ENCODE assay signal across 14 cellular contexts in the genomic region with DNA sequence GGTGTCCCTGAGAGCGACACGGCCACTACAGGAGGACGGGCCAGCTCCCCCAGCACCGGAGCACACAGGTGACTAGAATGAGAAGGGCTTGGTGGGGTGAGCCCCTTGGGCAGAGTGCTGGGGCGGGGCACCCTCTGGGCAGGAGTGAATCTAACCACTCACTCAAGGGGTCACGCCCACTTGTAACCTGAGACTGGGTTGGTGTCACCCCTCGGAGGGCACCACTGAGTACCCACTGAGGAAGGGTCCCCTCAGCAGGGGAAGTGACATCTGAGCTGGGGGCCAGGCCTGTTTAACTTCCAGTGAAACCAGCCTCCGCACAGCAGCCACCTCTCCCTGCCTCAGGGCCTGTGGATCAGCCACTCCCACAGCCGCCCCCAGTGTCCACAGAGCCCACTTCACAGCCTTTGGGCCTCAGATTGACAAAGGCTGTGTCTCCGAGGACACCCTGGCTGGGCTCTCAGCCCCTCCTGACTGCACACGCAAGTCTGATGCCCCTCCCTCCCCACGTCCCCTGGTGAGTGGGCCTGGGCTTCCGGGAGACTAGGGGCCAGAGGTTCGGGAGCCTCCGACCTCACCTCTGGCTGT. TPM values are rescaled to one million over a fixed set of nuclear protein-coding genes. Genes with fewer than 3 reads are reported as not detected.
"Had no signal": no experiment of that assay in that cellular context is flagged by ENCODE, and none has a peak within 500 bp of the region (broad histone marks: within the 10 kb centered on the region; RNA-seq: fewer than 3 reads in every experiment).

No MANE protein-coding gene starts in this region.

- H3K4me1 ChIP-seq: parathyroid adenoma had no signal

- H3K4me3 ChIP-seq: sigmoid colon had no signal

- H3K9me3 ChIP-seq: sigmoid colon had no signal

- H3K27ac Mint-ChIP-seq: activated naive CD4-positive, alpha-beta T cell treated with anti-CD3 and anti-CD28 coated beads, Interleukin-2, amount 50 U/mL, for 24 hours; memory B cell; naive thymus-derived CD4-positive, alpha-beta T cell; stimulated activated naive B cell treated with anti-CD40 and anti-IgM and Interleukin-4, amounts not matched to agents 10 μg/mL and 1 μg/mL and 100 μg/mL, for 72 hours had no signal

- H3K27me3 Mint-ChIP-seq: activated naive CD4-positive, alpha-beta T cell treated with anti-CD3 and anti-CD28 coated beads, Interleukin-2, amount 50 U/mL, for 24 hours; memory B cell; naive thymus-derived CD4-positive, alpha-beta T cell; stimulated activated naive B cell treated with anti-CD40 and anti-IgM and Interleukin-4, amounts not matched to agents 10 μg/mL and 1 μg/mL and 100 μg/mL, for 72 hours had no signal

- H3K9me3 Mint-ChIP-seq: activated naive CD4-positive, alpha-beta T cell treated with anti-CD3 and anti-CD28 coated beads, Interleukin-2, amount 50 U/mL, for 24 hours; memory B cell; naive thymus-derived CD4-positive, alpha-beta T cell; stimulated activated naive B cell treated with anti-CD40 and anti-IgM and Interleukin-4, amounts not matched to agents 10 μg/mL and 1 μg/mL and 100 μg/mL, for 72 hours had no signal

- DNase-seq: activated CD4-positive, CD25-positive, alpha-beta regulatory T cell treated with anti-CD3 and anti-CD28 coated beads, Interleukin-2, amount 50 U/mL, for 72 hours; activated gamma-delta T cell; foreskin keratinocyte; glutamatergic neuron; naive thymus-derived CD4-positive, alpha-beta T cell; stimulated activated naive B cell treated with anti-CD40 and anti-IgM and Interleukin-4, amounts not matched to agents 10 μg/mL and 1 μg/mL and 100 μg/mL, for 72 hours had no signal

- H2AFZ ChIP-seq: parathyroid adenoma had no signal

- H3K27me3 ChIP-seq: foreskin keratinocyte, sigmoid colon had no signal

- H3K9ac ChIP-seq: parathyroid adenoma had no signal

- ATAC-seq: foreskin keratinocyte; naive thymus-derived CD4-positive, alpha-beta T cell; stimulated activated naive B cell treated with anti-CD40 and anti-IgM and Interleukin-4, amounts not matched to agents 10 μg/mL and 1 μg/mL and 100 μg/mL, for 72 hours had no signal

- H3K27ac ChIP-seq: epithelial cell of prostate, foreskin keratinocyte, parathyroid adenoma had no signal

- H3K4me3 Mint-ChIP-seq: activated naive CD4-positive, alpha-beta T cell treated with anti-CD3 and anti-CD28 coated beads, Interleukin-2, amount 50 U/mL, for 24 hours; memory B cell; naive thymus-derived CD4-positive, alpha-beta T cell; stimulated activated naive B cell treated with anti-CD40 and anti-IgM and Interleukin-4, amounts not matched to agents 10 μg/mL and 1 μg/mL and 100 μg/mL, for 72 hours had no signal

- H3K36me3 Mint-ChIP-seq: activated naive CD4-positive, alpha-beta T cell treated with anti-CD3 and anti-CD28 coated beads, Interleukin-2, amount 50 U/mL, for 24 hours; memory B cell had no signal

RNA-seq across cellular contexts. Expression of a gene that starts 18.2 kb away (rescaled TPM):
- total RNA-seq: bronchial epithelial cell, foreskin keratinocyte, liver had no signal
- polyA plus RNA-seq: keratinocyte; liver; naive thymus-derived CD4-positive, alpha-beta T cell had no signal
